ENCODE assay signal across 35 cellular contexts in genomic region chr2:228725031-228725430, GRCh38.
"Had no signal": no experiment of that assay in that cellular context is flagged by ENCODE, and none has a peak within 500 bp of the region (broad histone marks: within the 10 kb centered on the region; RNA-seq: fewer than 3 reads in every experiment).

No MANE protein-coding gene starts in this region.

- H3K27me3 ChIP-seq: MG63 had no signal

- H3K27ac ChIP-seq: KMS-11 had no signal

- H3K36me3 ChIP-seq: MG63 had no signal

- DNase-seq: Karpas-422, Kasumi-1, KG1, MG63, MM.1S, MV-4-11, NCI-H1048, NCI-H1092, NCI-H1092 treated with DMSO at 0.1 percent for 48 hours, NCI-H1105, NCI-H1105 treated with DMSO at 0.1 percent for 48 hours, NCI-H1417, NCI-H1417 treated with DMSO at 0.1 percent for 48 hours, NCI-H1436, NCI-H1436 treated with DMSO at 0.1 percent for 48 hours, NCI-H146, NCI-H1694, NCI-H1694 treated with DMSO at 0.1 percent for 48 hours, NCI-H187, NCI-H187 treated with DMSO at 0.1 percent for 48 hours, NCI-H1930, NCI-H2029, NCI-H2029 treated with DMSO at 0.1 percent for 48 hours, NCI-H2081, NCI-H2081 treated with DMSO at 0.1 percent for 48 hours, NCI-H2107, NCI-H2171, NCI-H2171 treated with DMSO at 0.1 percent for 48 hours, NCI-H2227 treated with DMSO at 0.1 percent for 48 hours, NCI-H345, NCI-H446, NCI-H446 treated with DMSO at 0.1 percent for 48 hours, NCI-H510A, NCI-H510A treated with DMSO at 0.1 percent for 48 hours had no signal

- H3K4me3 ChIP-seq: MG63 had no signal
